Comparison of ENCODE assay signal across 8 cellular contexts in the genomic region with DNA sequence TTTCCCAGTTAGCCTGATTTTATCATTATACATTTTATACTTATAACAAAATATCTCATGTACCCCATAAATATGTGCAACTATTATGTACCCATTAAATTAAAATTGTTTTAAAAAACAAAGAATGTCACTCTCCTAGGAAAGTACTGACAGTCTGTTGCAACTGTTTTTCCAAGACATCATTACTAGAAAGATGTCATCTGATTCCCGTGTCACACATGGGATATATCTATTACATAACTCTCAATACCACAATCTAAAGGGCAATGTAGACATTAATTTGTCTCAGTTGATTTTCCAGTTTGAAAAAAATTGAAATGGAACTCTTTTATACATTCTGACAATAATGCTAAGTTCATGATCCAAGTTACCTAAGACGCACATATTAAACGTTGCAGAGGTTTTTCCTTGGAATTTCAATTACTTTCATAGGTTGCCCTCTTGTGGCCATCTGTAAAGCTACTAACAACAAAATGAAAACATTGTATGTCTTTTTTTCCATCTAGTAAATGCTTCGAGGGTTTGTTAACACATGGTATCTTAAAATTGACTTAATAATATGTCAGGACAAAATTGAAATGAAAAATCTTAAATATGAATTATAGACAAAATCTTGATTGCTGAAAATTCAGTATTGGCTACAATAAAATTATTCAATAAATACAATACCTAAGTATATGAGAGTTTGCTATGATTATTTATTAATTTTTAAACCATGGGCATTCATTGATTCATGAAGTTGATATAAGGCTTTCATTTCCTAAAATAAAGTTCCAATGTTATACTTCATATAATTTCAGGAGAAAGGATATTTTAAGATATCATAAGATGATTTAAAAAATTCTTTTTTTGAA.
A peak's percentile ranks its signal among the peaks of the same experiment; 100 is the strongest.
DNase-seq lines count a peak whose midpoint lies in the region; ATAC-seq and TF ChIP-seq lines count a peak whose summit lies in the region.

No MANE protein-coding gene starts in this region.

- H3K4me1 ChIP-seq in PC-3 (ENCODE audit: insufficient read depth, low read length) (no peaks in the 10 kb centered on the region), prostate gland (replicated peaks) (no peaks in the 10 kb centered on the region), suprapubic skin (no peaks in the 10 kb centered on the region)

- 13% methylated on average over 4 of the region's 4 CpGs for WGBS in prostate gland
- WGBS in suprapubic skin = 10% methylated on average over 4 of the region's 4 CpGs

- CTCF ChIA-PET in PC-3 (lab: Charles Lee) = interaction anchor here (0.6 to 0.7 kb wide), 2 partner anchors 95 to 331 kb away, joined by 3 read pairs; no protein-coding TSS in a partner anchor

- H3K9me3 ChIP-seq in PC-3 (ENCODE audit: low read length) (no peaks in the 10 kb centered on the region), prostate gland (no peaks in the 10 kb centered on the region), suprapubic skin (no peaks in the 10 kb centered on the region)

- H3K36me3 ChIP-seq in PC-3 (ENCODE audit: low read depth, low read length) (no peaks in the 10 kb centered on the region), prostate gland (no peaks in the 10 kb centered on the region), suprapubic skin (no peaks in the 10 kb centered on the region)

- TF ChIP-seq CTCF in PC-3 (conservative IDR thresholded peaks at IDR 0.05; ENCODE audit: low read depth, low read length) = peak; percentile 78
- TF ChIP-seq CTCF in epithelial cell of proximal tubule (conservative IDR thresholded peaks at IDR 0.05; ENCODE audit: low read depth, low read length) = peak; percentile 74
- TF ChIP-seq CTCF in prostate gland (IDR thresholded peaks at IDR 0.05) = peak in 3 of 4 experiments; percentile 58 to 69 (median 60)
- TF ChIP-seq CTCF in suprapubic skin (IDR thresholded peaks at IDR 0.05) = peak in 1 of 2 donors; percentile 37

- H3K4me2 ChIP-seq in PC-3 (ENCODE audit: low read length) = no peak overlapping the region

- DNase-seq in Caki2 (ENCODE audit: low read depth) = peak; percentile 70
- peak; percentile 27 for DNase-seq in Jurkat, Clone E6-1 (ENCODE audit: low read depth, low spot score)
- peak; percentile 60 for DNase-seq in PC-3
- DNase-seq in epithelial cell of proximal tubule (ENCODE audit: low read depth) = peak; percentile 18
- peak; percentile 11 for DNase-seq in prostate gland (ENCODE audit: low spot score)
- no peak for DNase-seq in occipital lobe (lab: John Stamatoyannopoulos, UW)
- DNase-seq in suprapubic skin (ENCODE audit: low spot score in 2 of 2) = no peak

- intact Hi-C loops in PC-3 (cut with micrococcal nuclease) = loop anchor here (1.0 to 2.0 kb wide), 2 partner anchors 176 to 359 kb away; no protein-coding TSS in a partner anchor
- intact Hi-C loops in prostate gland (cut with DNase I) = loop anchor here (5.0 kb wide), 1 partner anchor 180 kb away; no protein-coding TSS in a partner anchor

- POLR2A ChIA-PET in PC-3 (lab: Charles Lee; ENCODE audit: unreplicated experiment) = no interaction called here

- no peak overlapping the region for H3K4me3 ChIP-seq in Jurkat, Clone E6-1 (ENCODE audit: low read length)
- H3K4me3 ChIP-seq in PC-3 (ENCODE audit: low read length) = no peak overlapping the region
- H3K4me3 ChIP-seq in epithelial cell of proximal tubule (ENCODE audit: low read depth, low read length) = no peak overlapping the region
- H3K4me3 ChIP-seq in prostate gland = no peak overlapping the region
- no peak overlapping the region for H3K4me3 ChIP-seq in suprapubic skin

- 0 out of 2 replicates have a peak, but pooled peaks have one; percentile 22 for ATAC-seq in PC-3
- no peak for ATAC-seq in HG03039 (IDR thresholded peaks at IDR 0.05; ENCODE audit: unreplicated experiment)

- no peak overlapping the region; the same call in 1 of the 2 replicates for H2AFZ ChIP-seq in PC-3 (ENCODE audit: low read length)

- H4K20me1 ChIP-seq in PC-3 (ENCODE audit: low read length) = no peaks in the 10 kb centered on the region

- no peaks in the 10 kb centered on the region for H3K79me2 ChIP-seq in PC-3 (ENCODE audit: low read length)

- BruUV-seq in PC-3 (replicated peaks; lab: Mats Ljungman, UMichigan) = no TSS peak

- TF ChIP-seq EP300 in suprapubic skin (IDR thresholded peaks at IDR 0.05) = no peak

- in situ Hi-C loops in Caki2 (cut with HindIII; ENCODE audit: low pct_unique_long_range_greater_than_20kb, low sequenced_read_pairs) = no loop called here

- no peaks in the 10 kb centered on the region for H3F3A ChIP-seq in PC-3 (ENCODE audit: low read length, unreplicated experiment)

- TF ChIP-seq POLR2A in prostate gland (IDR thresholded peaks at IDR 0.05) (no peak), suprapubic skin (IDR thresholded peaks at IDR 0.05) (no peak)

- H3K27ac ChIP-seq in PC-3 (ENCODE audit: low read length) (no peak overlapping the region), prostate gland (no peak overlapping the region), suprapubic skin (no peak overlapping the region)

- H3K27me3 ChIP-seq in PC-3 (ENCODE audit: low read length) (no peaks in the 10 kb centered on the region), prostate gland (replicated peaks; ENCODE audit: insufficient read depth) (no peaks in the 10 kb centered on the region), suprapubic skin (no peaks in the 10 kb centered on the region)

- H3K9ac ChIP-seq in PC-3 (ENCODE audit: low read length) = no peak overlapping the region

- H3K9me2 ChIP-seq in PC-3 (replicated peaks; ENCODE audit: low read length) = no peaks in the 10 kb centered on the region

Comparison
In these comparisons a context has a peak if more than half of its experiments do, and no peak if none do; other contexts are left out.
1. DNase-seq: peak in Caki2 (single experiment), Jurkat, Clone E6-1 (single experiment), PC-3 (single experiment), epithelial cell of proximal tubule (single experiment) and prostate gland (single experiment); none in occipital lobe (single experiment) and suprapubic skin (0 of 2).